In the genomic region with DNA sequence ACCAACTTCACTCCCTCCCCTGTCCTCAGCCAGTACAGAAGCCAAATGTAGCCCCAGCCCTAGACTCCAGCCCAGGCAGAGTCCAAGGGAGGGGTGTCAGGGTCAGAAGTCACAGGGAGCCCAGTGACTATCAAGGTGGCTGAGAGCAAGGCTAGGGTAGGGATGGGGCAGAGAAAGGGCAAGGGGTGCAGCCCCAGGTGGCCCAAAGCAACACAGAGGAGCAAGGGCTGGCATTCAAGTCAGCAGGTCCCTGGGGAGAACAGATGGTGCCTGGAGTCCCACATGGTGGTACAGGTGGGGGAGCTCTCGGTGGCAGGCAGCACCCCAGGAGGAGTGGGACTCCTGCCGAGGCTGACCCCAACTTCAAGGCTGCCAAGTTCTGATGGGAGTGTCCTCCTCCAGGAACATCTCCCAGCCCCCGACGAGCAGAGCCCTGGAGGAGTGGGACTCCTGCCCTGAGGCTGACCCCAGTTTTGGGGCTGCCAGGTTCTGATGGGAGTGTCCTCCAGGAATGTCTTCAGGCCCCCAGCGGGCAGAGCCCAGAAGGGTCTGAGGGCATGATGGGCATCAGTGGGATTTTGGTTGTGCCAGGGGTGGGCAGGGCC, we compare ENCODE assay signal across 1 cellular context.
TF ChIP-seq lines count a peak whose summit lies in the region.

No MANE protein-coding gene starts in this region.

TF ChIP-seq in A549, 52 proteins besides CTCF, POLR2A, EP300 and RAD21:
- TF ChIP-seq, protein P1, sequence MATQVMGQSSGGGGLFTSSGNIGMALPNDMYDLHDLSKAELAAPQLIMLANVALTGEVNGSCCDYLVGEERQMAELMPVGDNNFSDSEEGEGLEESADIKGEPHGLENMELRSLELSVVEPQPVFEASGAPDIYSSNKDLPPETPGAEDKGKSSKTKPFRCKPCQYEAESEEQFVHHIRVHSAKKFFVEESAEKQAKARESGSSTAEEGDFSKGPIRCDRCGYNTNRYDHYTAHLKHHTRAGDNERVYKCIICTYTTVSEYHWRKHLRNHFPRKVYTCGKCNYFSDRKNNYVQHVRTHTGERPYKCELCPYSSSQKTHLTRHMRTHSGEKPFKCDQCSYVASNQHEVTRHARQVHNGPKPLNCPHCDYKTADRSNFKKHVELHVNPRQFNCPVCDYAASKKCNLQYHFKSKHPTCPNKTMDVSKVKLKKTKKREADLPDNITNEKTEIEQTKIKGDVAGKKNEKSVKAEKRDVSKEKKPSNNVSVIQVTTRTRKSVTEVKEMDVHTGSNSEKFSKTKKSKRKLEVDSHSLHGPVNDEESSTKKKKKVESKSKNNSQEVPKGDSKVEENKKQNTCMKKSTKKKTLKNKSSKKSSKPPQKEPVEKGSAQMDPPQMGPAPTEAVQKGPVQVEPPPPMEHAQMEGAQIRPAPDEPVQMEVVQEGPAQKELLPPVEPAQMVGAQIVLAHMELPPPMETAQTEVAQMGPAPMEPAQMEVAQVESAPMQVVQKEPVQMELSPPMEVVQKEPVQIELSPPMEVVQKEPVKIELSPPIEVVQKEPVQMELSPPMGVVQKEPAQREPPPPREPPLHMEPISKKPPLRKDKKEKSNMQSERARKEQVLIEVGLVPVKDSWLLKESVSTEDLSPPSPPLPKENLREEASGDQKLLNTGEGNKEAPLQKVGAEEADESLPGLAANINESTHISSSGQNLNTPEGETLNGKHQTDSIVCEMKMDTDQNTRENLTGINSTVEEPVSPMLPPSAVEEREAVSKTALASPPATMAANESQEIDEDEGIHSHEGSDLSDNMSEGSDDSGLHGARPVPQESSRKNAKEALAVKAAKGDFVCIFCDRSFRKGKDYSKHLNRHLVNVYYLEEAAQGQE (IDR thresholded peaks at IDR 0.05), result no peak
- TF ChIP-seq, protein P2, sequence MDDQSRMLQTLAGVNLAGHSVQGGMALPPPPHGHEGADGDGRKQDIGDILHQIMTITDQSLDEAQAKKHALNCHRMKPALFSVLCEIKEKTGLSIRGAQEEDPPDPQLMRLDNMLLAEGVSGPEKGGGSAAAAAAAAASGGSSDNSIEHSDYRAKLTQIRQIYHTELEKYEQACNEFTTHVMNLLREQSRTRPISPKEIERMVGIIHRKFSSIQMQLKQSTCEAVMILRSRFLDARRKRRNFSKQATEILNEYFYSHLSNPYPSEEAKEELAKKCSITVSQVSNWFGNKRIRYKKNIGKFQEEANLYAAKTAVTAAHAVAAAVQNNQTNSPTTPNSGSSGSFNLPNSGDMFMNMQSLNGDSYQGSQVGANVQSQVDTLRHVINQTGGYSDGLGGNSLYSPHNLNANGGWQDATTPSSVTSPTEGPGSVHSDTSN (IDR thresholded peaks at IDR 0.05), result 0 out of 2 replicates have a peak, but pooled peaks have one; percentile 6
TF ChIP-seq in A549: peak in this region for 1.
